ENCODE assay signal across 8 cellular contexts in the genomic region with DNA sequence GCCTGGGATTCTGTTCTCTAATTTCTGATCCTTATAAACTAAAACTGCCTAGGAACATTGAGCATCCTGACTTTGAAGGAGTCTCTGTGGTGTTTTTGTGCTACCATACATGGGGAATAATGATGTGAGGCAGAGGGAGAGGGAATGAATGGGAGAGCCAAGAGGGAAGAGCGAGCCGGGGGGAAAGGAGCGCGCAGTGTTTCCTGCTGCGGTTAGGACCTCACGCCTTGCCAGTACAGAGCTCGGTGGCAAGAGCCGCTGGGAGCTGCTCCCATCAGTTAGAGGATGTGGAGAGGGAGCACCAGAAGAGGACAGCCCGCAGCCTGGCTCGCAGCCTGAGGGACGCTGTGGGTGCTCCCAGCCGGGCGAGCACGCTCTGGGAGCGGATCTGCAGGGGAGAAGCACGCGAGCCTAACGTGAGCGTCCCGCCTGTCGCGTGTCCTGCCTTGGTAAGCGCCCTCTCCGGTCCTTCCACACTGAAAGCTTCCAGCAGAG.
DNase-seq lines count a peak whose midpoint lies in the region; ATAC-seq and TF ChIP-seq lines count a peak whose summit lies in the region.

No MANE protein-coding gene starts in this region.

- H3K9ac ChIP-seq in iPS-18a (ENCODE audit: low read length) (peak overlapping the region; percentile 48), smooth muscle cell (ENCODE audit: low read depth) (peak overlapping the region; percentile 74)

- peak overlapping the region; percentile 82 for H3K4me2 ChIP-seq in smooth muscle cell

- peaks cover 21% of the 10 kb centered on the region for H4K20me1 ChIP-seq in smooth muscle cell (ENCODE audit: low read depth)

- peaks cover 10% of the 10 kb centered on the region for H3F3A ChIP-seq in smooth muscle cell (ENCODE audit: low read depth)

- H3K9me3 ChIP-seq in BE2C = no peaks in the 10 kb centered on the region
- H3K9me3 ChIP-seq in iPS-18a (ENCODE audit: control insufficient read depth, low read depth, low read length) = no peaks in the 10 kb centered on the region
- H3K9me3 ChIP-seq in smooth muscle cell (replicated peaks; ENCODE audit: low read depth) = no peaks in the 10 kb centered on the region

- no peaks in the 10 kb centered on the region for H3K36me3 ChIP-seq in BE2C
- H3K36me3 ChIP-seq in iPS-18a (ENCODE audit: control insufficient read depth, low read depth, low read length) = no peaks in the 10 kb centered on the region
- H3K36me3 ChIP-seq in smooth muscle cell (ENCODE audit: low read depth) = no peaks in the 10 kb centered on the region

- H3K4me3 ChIP-seq in BE2C (ENCODE audit: low read depth, low read length) = peak overlapping the region; percentile 60
- peak overlapping the region; percentile 67 for H3K4me3 ChIP-seq in Jurkat, Clone E6-1 (ENCODE audit: low read length)
- peak overlapping the region; percentile 23 for H3K4me3 ChIP-seq in astrocyte of the spinal cord (ENCODE audit: low read depth, low read length)
- peak overlapping the region; percentile 38 for H3K4me3 ChIP-seq in iPS-18a (ENCODE audit: low read length)
- H3K4me3 ChIP-seq in smooth muscle cell = peak overlapping the region; percentile 33

- 50% methylated on average over 24 of the region's 24 CpGs for WGBS in smooth muscle cell (ENCODE audit: low lambda C conversion rate)

- H3K4me1 ChIP-seq in BE2C (no peaks in the 10 kb centered on the region), iPS-18a (ENCODE audit: control insufficient read depth, low read depth, low read length) (peaks cover 7% of the 10 kb centered on the region), smooth muscle cell (ENCODE audit: low read depth) (peaks cover 22% of the 10 kb centered on the region)

- H3K27ac ChIP-seq in iPS-18a (ENCODE audit: low read length) = no peak overlapping the region
- peak overlapping the region; percentile 83 for H3K27ac ChIP-seq in smooth muscle cell (ENCODE audit: low read depth)

- H2AFZ ChIP-seq in smooth muscle cell (ENCODE audit: low read depth) = no peak overlapping the region

- H3K79me2 ChIP-seq in smooth muscle cell (ENCODE audit: low read depth) = peaks cover 12% of the 10 kb centered on the region

- H3K27me3 ChIP-seq in BE2C (no peaks in the 10 kb centered on the region), iPS-18a (ENCODE audit: control insufficient read depth, insufficient read depth, low read length) (peaks cover 41% of the 10 kb centered on the region), smooth muscle cell (ENCODE audit: low read depth) (no peaks in the 10 kb centered on the region)

- in situ Hi-C loops in astrocyte of the spinal cord (cut with HindIII; ENCODE audit: low sequenced_read_pairs) = no loop called here

- TF ChIP-seq CTCF in BE2C (IDR thresholded peaks at IDR 0.05; ENCODE audit: low read depth, low read length) (no peak), astrocyte of the spinal cord (IDR thresholded peaks at IDR 0.05; ENCODE audit: low read depth, low read length) (no peak), smooth muscle cell (IDR thresholded peaks at IDR 0.05; ENCODE audit: borderline replicate concordance, insufficient read depth, poor library complexity, severe bottlenecking) (no peak)

- DNase-seq in BE2C (no peak), astrocyte of the spinal cord (ENCODE audit: low read depth, low spot score) (peak; percentile 45), smooth muscle cell (lab: John Stamatoyannopoulos, UW; ENCODE audit: unreplicated experiment) (peak; percentile 30), GOT3 (lab: John Stamatoyannopoulos, UW) (no peak)
- DNase-seq in Jurkat, Clone E6-1 (ENCODE audit: low read depth, low spot score) = no peak
- DNase-seq in stimulated activated CD8-positive, alpha-beta memory T cell treated with anti-CD3 and anti-CD28 coated beads, Interleukin-4, amount 100 ng/mL, for 48 hours = no peak

- peak; percentile 8 for ATAC-seq in GM19395 (IDR thresholded peaks at IDR 0.05; ENCODE audit: unreplicated experiment)

Comparison
In these comparisons a context has a peak if more than half of its experiments do, and no peak if none do; other contexts are left out.
1. DNase-seq: peak in astrocyte of the spinal cord (single experiment) and smooth muscle cell (single experiment); none in BE2C (single experiment), Jurkat, Clone E6-1 (single experiment), stimulated activated CD8-positive, alpha-beta memory T cell treated with anti-CD3 and anti-CD28 coated beads, Interleukin-4, amount 100 ng/mL, for 48 hours (single experiment) and GOT3 (single experiment).
2. Peak in every context shown above with its lines, with median percentiles within 50 percentile points of each other: H3K4me3 ChIP-seq.